Comparison of ENCODE assay signal across 21 cellular contexts in genomic region chr12:121932176-121932536, GRCh38. TPM values are rescaled to one million over a fixed set of nuclear protein-coding genes. Genes with fewer than 3 reads are reported as not detected.
"Had no signal": no experiment of that assay in that cellular context is flagged by ENCODE, and none has a peak within 500 bp of the region (broad histone marks: within the 10 kb centered on the region; RNA-seq: fewer than 3 reads in every experiment).

No MANE protein-coding gene starts in this region.

- H3K4me3 Mint-ChIP-seq: immature natural killer cell; naive thymus-derived CD4-positive, alpha-beta T cell; type B pancreatic cell had no signal

- H3K4me1 Mint-ChIP-seq: immature natural killer cell had no signal

- H3K36me3 ChIP-seq: gastrocnemius medialis, neutrophil, sigmoid colon had no signal

- H3K27ac Mint-ChIP-seq: type B pancreatic cell had no signal

- DNase-seq: cortex of kidney; dorsolateral prefrontal cortex; effector CD8-positive, alpha-beta T cell; gastrocnemius medialis; glutamatergic neuron; immature natural killer cell; kidney; left colon; left ventricle myocardium superior; naive thymus-derived CD4-positive, alpha-beta T cell; sigmoid colon; stimulated activated CD4-positive, alpha-beta T cell treated with anti-CD3 and anti-CD28 coated beads, Interleukin-2, amount 100 ng/mL, for 24 hours; stimulated activated CD4-positive, alpha-beta T cell treated with anti-CD3 and anti-CD28 coated beads, Interleukin-4, amount 100 ng/mL, for 4 hours; stimulated activated naive CD4-positive, alpha-beta T cell; stomach; substantia nigra had no signal

- H3K4me3 ChIP-seq: dorsolateral prefrontal cortex, gastrocnemius medialis, lung, sigmoid colon, skin epidermis, stomach had no signal

- H3K4me1 ChIP-seq: gastrocnemius medialis, sigmoid colon, stomach had no signal

- H3K27ac ChIP-seq: dorsolateral prefrontal cortex, gastrocnemius medialis, neutrophil, sigmoid colon, stomach had no signal

- ATAC-seq: esophagus mucosa; gastrocnemius medialis; left colon; left ventricle myocardium superior; naive thymus-derived CD4-positive, alpha-beta T cell had no signal

- H3K9me3 Mint-ChIP-seq: immature natural killer cell, type B pancreatic cell had no signal

- H3K27me3 ChIP-seq: dorsolateral prefrontal cortex, gastrocnemius medialis, neutrophil, sigmoid colon, stomach had no signal

- H3K27me3 Mint-ChIP-seq: type B pancreatic cell had no signal

- H3K9me3 ChIP-seq: gastrocnemius medialis, neutrophil, sigmoid colon, stomach had no signal

RNA-seq across cellular contexts. Expression of gene CFAP251, which starts 13.8 kb away (rescaled TPM):
- polyA plus RNA-seq: naive thymus-derived CD4-positive, alpha-beta T cell had no signal
